15 cellular contexts compared by ENCODE assay signal in the genomic region with DNA sequence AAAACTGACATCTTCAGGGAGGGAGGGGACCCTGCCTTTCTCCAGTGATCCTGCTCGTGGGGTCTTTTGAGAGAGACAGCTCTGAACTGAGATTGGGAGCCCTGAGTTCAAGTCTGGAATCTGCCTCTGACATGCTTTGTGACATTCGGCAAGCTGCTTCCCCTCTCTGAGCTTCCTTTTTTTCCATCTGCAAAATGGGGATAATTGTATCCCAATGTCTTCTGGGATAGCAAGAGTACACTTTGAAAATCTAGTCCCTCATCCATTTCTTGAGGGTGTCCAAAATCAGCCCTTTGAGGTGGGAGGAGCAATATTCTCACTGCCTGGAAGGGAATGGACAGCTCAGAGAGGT.
DNase-seq lines count a peak whose midpoint lies in the region; ATAC-seq, FAIRE-seq and TF ChIP-seq lines count a peak whose summit lies in the region.
"Had no signal": no experiment of that assay in that cellular context is flagged by ENCODE, and none has a peak within 500 bp of the region (broad histone marks: within the 10 kb centered on the region; RNA-seq: fewer than 3 reads in every experiment).

No MANE protein-coding gene starts in this region.

- no CpG with 5 or more reads among the region's 2 CpGs for WGBS in neuronal stem cell (ENCODE audit: extremely low coverage in 2 of 2, insufficient read length in 2 of 2, insufficient replicate concordance in 1 of 2), 2 donors

- no peak overlapping the region for H3K4me2 ChIP-seq in neuronal stem cell (ENCODE audit: insufficient read depth, low read length, poor library complexity, severe bottlenecking)

- intact Hi-C loops in cardiac septum (cut with DNase I), result loop anchor here (10.0 kb wide), 1 partner anchor 125 kb away; no protein-coding TSS in a partner anchor

- FAIRE-seq in bronchial epithelial cell (lab: Jason Lieb, UNC), result peak; percentile 92
- FAIRE-seq: GM12878, GM18507 had no signal

- no peak overlapping the region for H2BK15ac ChIP-seq in neuronal stem cell (ENCODE audit: low read length)

- no peak overlapping the region for H3K27ac Mint-ChIP-seq in type B pancreatic cell
- H3K27ac Mint-ChIP-seq: CD14-positive monocyte had no signal

- H3K4me1 Mint-ChIP-seq in type B pancreatic cell (ENCODE audit: unreplicated experiment), result peaks cover 33% of the 10 kb centered on the region
- H3K4me1 Mint-ChIP-seq: CD14-positive monocyte had no signal

- H2BK12ac ChIP-seq in neuronal stem cell (ENCODE audit: low read length), result no peak overlapping the region

- H3K27ac ChIP-seq in right atrium auricular region (peak overlapping the region; percentile 54 to 74), neuronal stem cell (replicated peaks; ENCODE audit: low read length) (no peak overlapping the region)

- H3K4me3 Mint-ChIP-seq in type B pancreatic cell, result no peak overlapping the region
- H3K4me3 Mint-ChIP-seq: CD14-positive monocyte had no signal

- no peak for ATAC-seq in HG03571 (IDR thresholded peaks at IDR 0.05; ENCODE audit: unreplicated experiment)
- no peak for ATAC-seq in GM21526 (IDR thresholded peaks at IDR 0.05; ENCODE audit: low FRiP score, unreplicated experiment)
- ATAC-seq: GM12878, HCT116 had no signal

- no peaks in the 10 kb centered on the region for H3K36me3 ChIP-seq in right atrium auricular region
- no peaks in the 10 kb centered on the region for H3K36me3 ChIP-seq in bronchial epithelial cell (ENCODE audit: control insufficient read depth, insufficient read depth, low read length)
- no peaks in the 10 kb centered on the region for H3K36me3 ChIP-seq in neuronal stem cell (replicated peaks in 1 of 2; ENCODE audit: control insufficient read depth in 2 of 2, insufficient read depth in 2 of 2, low read length in 2 of 2)

- no peak overlapping the region for H2BK120ac ChIP-seq in neuronal stem cell (ENCODE audit: low read depth, low read length)

- H4K8ac ChIP-seq in neuronal stem cell (ENCODE audit: low read depth, low read length), result no peak overlapping the region

- H3K9me3 ChIP-seq in right atrium auricular region, result no peaks in the 10 kb centered on the region
- H3K9me3 ChIP-seq in neuronal stem cell (replicated peaks in 1 of 2; ENCODE audit: control insufficient read depth in 2 of 2, insufficient read depth in 1 of 2, low read depth in 1 of 2, low read length in 2 of 2), result no peaks in the 10 kb centered on the region

- H3K4me1 ChIP-seq in right atrium auricular region (peaks cover 0 to 45% of the 10 kb centered on the region in 2 donors), neuronal stem cell (ENCODE audit: control insufficient read depth in 2 of 2, insufficient read depth in 1 of 2, low read depth in 1 of 2, low read length in 2 of 2) (peaks cover 13 to 18% of the 10 kb centered on the region in 2 donors)

- H3K18ac ChIP-seq in neuronal stem cell (ENCODE audit: low read length), result no peak overlapping the region

- no peaks in the 10 kb centered on the region for H3K79me1 ChIP-seq in neuronal stem cell (ENCODE audit: low read depth, low read length)

- H3K4me3 ChIP-seq in right atrium auricular region (no peak overlapping the region), bronchial epithelial cell (ENCODE audit: low read depth, low read length) (no peak overlapping the region), neuronal stem cell (ENCODE audit: low read length in 2 of 2) (no peak overlapping the region)
- H3K4me3 ChIP-seq: GM12878 had no signal

- H3K14ac ChIP-seq in neuronal stem cell (ENCODE audit: low read length), result no peak overlapping the region

- peak overlapping the region; percentile 10 for H2AK5ac ChIP-seq in neuronal stem cell (ENCODE audit: low read depth, low read length)

- H2BK5ac ChIP-seq in neuronal stem cell (ENCODE audit: low read length), result no peak overlapping the region

- H4K91ac ChIP-seq in neuronal stem cell (ENCODE audit: low read depth, low read length, poor library complexity), result no peak overlapping the region

- no peak overlapping the region for H2AFZ ChIP-seq in neuronal stem cell (ENCODE audit: low read length)

- no peak overlapping the region for H3K9ac ChIP-seq in neuronal stem cell (ENCODE audit: low read depth, low read length, poor library complexity)

- H3K27me3 Mint-ChIP-seq in type B pancreatic cell, result no peaks in the 10 kb centered on the region

- no peak for DNase-seq in right atrium auricular region (ENCODE audit: low spot score)
- no peak for DNase-seq in cardiac septum (ENCODE audit: low spot score)
- no peak for DNase-seq in bronchial epithelial cell (ENCODE audit: low read depth)
- no peak for DNase-seq in neuronal stem cell (ENCODE audit: low spot score)
- no peak for DNase-seq in type B pancreatic cell (ENCODE audit: extremely low spot score, unreplicated experiment)
- no peak for DNase-seq in GDM1 (lab: John Stamatoyannopoulos, UW)
- DNase-seq: Karpas-422, MM.1S, NCI-H1930 had no signal

- no peaks in the 10 kb centered on the region for H3K9me3 Mint-ChIP-seq in type B pancreatic cell
- H3K9me3 Mint-ChIP-seq: CD14-positive monocyte had no signal

- H3K4ac ChIP-seq in neuronal stem cell (ENCODE audit: low read length), result no peak overlapping the region

- no peak overlapping the region for H3K23ac ChIP-seq in neuronal stem cell (ENCODE audit: low read depth, low read length, poor library complexity)

- H3K36me3 Mint-ChIP-seq in type B pancreatic cell, result no peaks in the 10 kb centered on the region
- H3K36me3 Mint-ChIP-seq: CD14-positive monocyte had no signal

- TF ChIP-seq CTCF in right atrium auricular region (IDR thresholded peaks at IDR 0.05), result no peak
- TF ChIP-seq CTCF in bronchial epithelial cell (IDR thresholded peaks at IDR 0.05; ENCODE audit: insufficient read depth, low read length, severe bottlenecking), result no peak
- no peak for TF ChIP-seq CTCF in type B pancreatic cell (conservative IDR thresholded peaks at IDR 0.05)

- H3K27me3 ChIP-seq in right atrium auricular region (no peaks in the 10 kb centered on the region), bronchial epithelial cell (ENCODE audit: control insufficient read depth, insufficient read depth, low read length) (no peaks in the 10 kb centered on the region), neuronal stem cell (ENCODE audit: control insufficient read depth in 3 of 3, insufficient read depth in 3 of 3, low read depth in 1 of 3, low read length in 3 of 3) (no peaks in the 10 kb centered on the region)
